17 cellular contexts compared by ENCODE assay signal in the genomic region with DNA sequence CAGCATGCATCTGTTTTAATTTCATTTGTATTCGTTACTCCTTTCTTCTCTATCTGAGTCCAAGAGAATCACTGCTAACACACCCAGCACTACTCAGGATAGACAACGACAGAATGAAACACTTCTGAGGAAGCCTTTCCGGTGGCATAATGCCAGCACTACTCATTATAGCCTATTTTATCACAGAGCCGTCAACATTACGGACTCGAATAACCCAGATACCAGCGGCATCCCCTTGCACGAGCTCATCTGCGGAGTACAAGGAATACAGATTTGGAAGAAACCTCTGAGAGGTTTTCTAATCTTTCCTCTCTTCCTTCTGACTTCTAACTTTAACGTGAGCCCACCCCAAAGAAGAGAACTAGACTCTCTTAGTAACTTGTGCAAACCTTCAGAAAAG.
A peak's percentile ranks its signal among the peaks of the same experiment; 100 is the strongest.
DNase-seq lines count a peak whose midpoint lies in the region; ATAC-seq and TF ChIP-seq lines count a peak whose summit lies in the region.
"Had no signal": no experiment of that assay in that cellular context is flagged by ENCODE, and none has a peak within 500 bp of the region (broad histone marks: within the 10 kb centered on the region; RNA-seq: fewer than 3 reads in every experiment).

No MANE protein-coding gene starts in this region.

- intact Hi-C loops in CD14-positive monocyte (cut with micrococcal nuclease) = no loop called here

- H3K9ac ChIP-seq in HUES64 (ENCODE audit: low read depth, low read length) = no peak overlapping the region
- H3K9ac ChIP-seq: BLaER1 treated with 17β-estradiol and CSF1 and Interleukin-3, amounts not matched to agents 10 nM and 100 nM had no signal

- no peak overlapping the region for H3K27ac ChIP-seq in HUES64 (ENCODE audit: low read depth, low read length)
- H3K27ac ChIP-seq in upper lobe of left lung = no peak overlapping the region
- H3K27ac ChIP-seq: BLaER1 treated with 17β-estradiol and CSF1 and Interleukin-3, amounts not matched to agents 10 nM and 100 nM; breast epithelium; foreskin keratinocyte had no signal

- no peak overlapping the region for H3K27ac Mint-ChIP-seq in CD14-positive monocyte
- H3K27ac Mint-ChIP-seq: activated naive CD4-positive, alpha-beta T cell treated with anti-CD3 and anti-CD28 coated beads for 36 hours; effector memory CD8-positive, alpha-beta T cell had no signal

- H3K4me1 Mint-ChIP-seq in CD14-positive monocyte = no peaks in the 10 kb centered on the region

- H3K36me3 Mint-ChIP-seq in CD14-positive monocyte = peaks cover 0 to 3% of the 10 kb centered on the region in 2 donors

- peaks cover 35 to 68% (median 59%) of the 10 kb centered on the region in 3 donors for H3K27me3 Mint-ChIP-seq in CD14-positive monocyte (ENCODE audit: low read depth in 3 of 3)

- ATAC-seq in upper lobe of left lung (ENCODE audit: low FRiP score in 2 of 2) (no peak), GM21515 (IDR thresholded peaks at IDR 0.05; ENCODE audit: unreplicated experiment) (no peak)
- ATAC-seq: effector memory CD8-positive, alpha-beta T cell; foreskin keratinocyte; mucosa of descending colon had no signal

- H3K27me3 ChIP-seq in HUES64 (ENCODE audit: insufficient read depth, low read length) (peaks cover 85% of the 10 kb centered on the region), upper lobe of left lung (peaks cover 0 to 19% (median 8%) of the 10 kb centered on the region in 4 donors)

- peaks cover 13% of the 10 kb centered on the region for H3K4me1 ChIP-seq in HUES64 (ENCODE audit: insufficient read depth, low read length)
- peaks cover 0 to 12% (median 5%) of the 10 kb centered on the region in 4 donors for H3K4me1 ChIP-seq in upper lobe of left lung
- H3K4me1 ChIP-seq: breast epithelium, foreskin keratinocyte had no signal

- TF ChIP-seq POLR2A in upper lobe of left lung (IDR thresholded peaks at IDR 0.05) = no peak

- H3K4me3 Mint-ChIP-seq in CD14-positive monocyte = peak overlapping the region in 1 of 2 donors; percentile 39
- H3K4me3 Mint-ChIP-seq: activated naive CD4-positive, alpha-beta T cell treated with anti-CD3 and anti-CD28 coated beads for 36 hours; effector memory CD8-positive, alpha-beta T cell had no signal

- H3K4me3 ChIP-seq in HUES64 (ENCODE audit: low read length) (peak overlapping the region; percentile 59), upper lobe of left lung (no peak overlapping the region)
- H3K4me3 ChIP-seq: BLaER1 treated with 17β-estradiol and CSF1 and Interleukin-3, amounts not matched to agents 10 nM and 100 nM; breast epithelium; mucosa of descending colon had no signal

- no peak for TF ChIP-seq CTCF in upper lobe of left lung (IDR thresholded peaks at IDR 0.05)
- TF ChIP-seq CTCF in CD14-positive monocyte (IDR thresholded peaks at IDR 0.05) = no peak

- peaks cover 0 to 3% (median 0%) of the 10 kb centered on the region in 7 donors for H3K9me3 Mint-ChIP-seq in CD14-positive monocyte
- H3K9me3 Mint-ChIP-seq: activated naive CD4-positive, alpha-beta T cell treated with anti-CD3 and anti-CD28 coated beads for 36 hours; effector memory CD8-positive, alpha-beta T cell had no signal

- H3K9me3 ChIP-seq in HUES64 (ENCODE audit: insufficient read depth, low read depth, low read length) (no peaks in the 10 kb centered on the region), upper lobe of left lung (no peaks in the 10 kb centered on the region)
- H3K9me3 ChIP-seq: breast epithelium, mucosa of descending colon had no signal

- TF ChIP-seq EP300 in upper lobe of left lung (IDR thresholded peaks at IDR 0.05) = no peak

- DNase-seq in COR-L47 (lab: John Stamatoyannopoulos, UW) = peak; percentile 37
- DNase-seq in astrocyte of the hippocampus (ENCODE audit: low read depth, low spot score) = peak; percentile 40
- DNase-seq in midbrain (lab: John Stamatoyannopoulos, UW) = peak; percentile 55
- DNase-seq in upper lobe of left lung = no peak
- DNase-seq in CD14-positive monocyte (ENCODE audit: low spot score) = no peak
- DNase-seq: activated CD8-positive, alpha-beta memory T cell treated with anti-CD3 and anti-CD28 coated beads, Interleukin-2, amount 50 U/mL, for 4 hours; activated naive CD4-positive, alpha-beta T cell treated with anti-CD3 and anti-CD28 coated beads for 36 hours; effector memory CD8-positive, alpha-beta T cell; MM.1S; mucosa of descending colon; NCI-H345; T-helper 1 cell had no signal

- 30% methylated on average over 10 of the region's 10 CpGs for WGBS in HUES64
- 24 to 25% methylated on average over 10 of the region's 10 CpGs for WGBS in upper lobe of left lung, 2 donors

- H3K36me3 ChIP-seq in HUES64 (ENCODE audit: insufficient read depth, low read length) (no peaks in the 10 kb centered on the region), upper lobe of left lung (no peaks in the 10 kb centered on the region)
- H3K36me3 ChIP-seq: breast epithelium had no signal

Comparison
In these comparisons a context has a peak if more than half of its experiments do, and no peak if none do; other contexts are left out.
1. DNase-seq: peak in COR-L47 (single experiment), astrocyte of the hippocampus (single experiment) and midbrain (single experiment); none in upper lobe of left lung (0 of 2) and CD14-positive monocyte (single experiment).